11 cellular contexts compared by ENCODE assay signal in genomic region chr2:207086136-207086535, GRCh38.
"Had no signal": no experiment of that assay in that cellular context is flagged by ENCODE, and none has a peak within 500 bp of the region (broad histone marks: within the 10 kb centered on the region; RNA-seq: fewer than 3 reads in every experiment).

No MANE protein-coding gene starts in this region.

- H3K27ac Mint-ChIP-seq: activated B cell treated with CpG ODN at 0.5 μM for 24 hours; activated CD4-positive, alpha-beta T cell treated with anti-CD3 and anti-CD28 coated beads, Interleukin-2, amount 10 ng/mL, durations not matched to agents 7 days and 5 days; mesothelial cell of epicardium; stimulated activated effector memory CD8-positive, alpha-beta T cell treated with anti-CD3 and anti-CD28 coated beads, Interleukin-12 subunit alpha, Interleukin-12 subunit beta, amount 100 ng/mL, for 72 hours; T-helper 1 cell treated with Interleukin-12 subunit alpha and Interleukin-12 subunit beta and Interleukin-4 antibody, amounts not matched to agents 30 μg/mL and 1 μg/mL, for 36 hours had no signal

- H3K27ac ChIP-seq: esophagus squamous epithelium, parathyroid adenoma, tibial nerve had no signal

- H3K4me3 ChIP-seq: esophagus squamous epithelium, tibial nerve had no signal

- H3K27me3 ChIP-seq: esophagus squamous epithelium, tibial nerve had no signal

- H3K4me1 ChIP-seq: parathyroid adenoma had no signal

- H3K27me3 Mint-ChIP-seq: activated B cell treated with CpG ODN at 0.5 μM for 24 hours; activated CD4-positive, alpha-beta T cell treated with anti-CD3 and anti-CD28 coated beads, Interleukin-2, amount 10 ng/mL, durations not matched to agents 7 days and 5 days had no signal

- DNase-seq: activated B cell treated with CpG ODN at 0.5 μM for 24 hours; activated CD4-positive, alpha-beta T cell treated with anti-CD3 and anti-CD28 coated beads, Interleukin-2, amount 10 ng/mL, durations not matched to agents 7 days and 5 days; activated CD8-positive, alpha-beta memory T cell treated with anti-CD3 and anti-CD28 coated beads for 24 hours; activated naive CD4-positive, alpha-beta T cell treated with Interleukin-2 at 50 U/mL for 16 hours; esophagus squamous epithelium; foreskin fibroblast had no signal

- H3K4me3 Mint-ChIP-seq: activated B cell treated with CpG ODN at 0.5 μM for 24 hours; activated CD4-positive, alpha-beta T cell treated with anti-CD3 and anti-CD28 coated beads, Interleukin-2, amount 10 ng/mL, durations not matched to agents 7 days and 5 days; mesothelial cell of epicardium; stimulated activated effector memory CD8-positive, alpha-beta T cell treated with anti-CD3 and anti-CD28 coated beads, Interleukin-12 subunit alpha, Interleukin-12 subunit beta, amount 100 ng/mL, for 72 hours; T-helper 1 cell treated with Interleukin-12 subunit alpha and Interleukin-12 subunit beta and Interleukin-4 antibody, amounts not matched to agents 30 μg/mL and 1 μg/mL, for 36 hours had no signal

- H3K4me1 Mint-ChIP-seq: stimulated activated effector memory CD8-positive, alpha-beta T cell treated with anti-CD3 and anti-CD28 coated beads, Interleukin-12 subunit alpha, Interleukin-12 subunit beta, amount 100 ng/mL, for 72 hours had no signal

- H3K9me3 Mint-ChIP-seq: activated B cell treated with CpG ODN at 0.5 μM for 24 hours; activated CD4-positive, alpha-beta T cell treated with anti-CD3 and anti-CD28 coated beads, Interleukin-2, amount 10 ng/mL, durations not matched to agents 7 days and 5 days; mesothelial cell of epicardium; stimulated activated effector memory CD8-positive, alpha-beta T cell treated with anti-CD3 and anti-CD28 coated beads, Interleukin-12 subunit alpha, Interleukin-12 subunit beta, amount 100 ng/mL, for 72 hours; T-helper 1 cell treated with Interleukin-12 subunit alpha and Interleukin-12 subunit beta and Interleukin-4 antibody, amounts not matched to agents 30 μg/mL and 1 μg/mL, for 36 hours had no signal

- H3K9ac ChIP-seq: parathyroid adenoma had no signal

- H3K9me3 ChIP-seq: esophagus squamous epithelium, tibial nerve had no signal

- ATAC-seq: stimulated activated effector memory CD8-positive, alpha-beta T cell treated with anti-CD3 and anti-CD28 coated beads, Interleukin-12 subunit alpha, Interleukin-12 subunit beta, amount 100 ng/mL, for 72 hours had no signal
